Comparison of ENCODE assay signal across 1 cellular context in genomic region chr4:146521543-146522097, GRCh38.
A peak's percentile ranks its signal among the peaks of the same experiment; 100 is the strongest.
TF ChIP-seq lines count a peak whose summit lies in the region.

Gene SLC10A7, minus strand, starts transcription at chr4:146521940. Its CDS starts 223 bp downstream, at chr4:146521717.

TF ChIP-seq in K562, 482 proteins besides CTCF, POLR2A, EP300 and RAD21 (continued from another document):
- TF ChIP-seq ZNF263 (CRISPR knock-in tag; IDR thresholded peaks at IDR 0.05; ENCODE audit: borderline replicate concordance) (no peak), FOXM1 (IDR thresholded peaks at IDR 0.05; ENCODE audit: low read depth) (0 out of 2 replicates have a peak, but pooled peaks have one; percentile 12), FOXM1 (CRISPR knock-in tag; IDR thresholded peaks at IDR 0.05; ENCODE audit: low read depth) (no peak), ZNF740 (CRISPR knock-in tag; IDR thresholded peaks at IDR 0.05) (0 out of 2 replicates have a peak, but pooled peaks have one; percentile 43), ZNF740 (tag; IDR thresholded peaks at IDR 0.05) (no peak), RBM39 (optimal IDR thresholded peaks at IDR 0.05; ENCODE audit: low read depth, low read length) (no peak), ZNF696 (CRISPR knock-in tag; conservative IDR thresholded peaks at IDR 0.05) (no peak), SAP30 (IDR thresholded peaks at IDR 0.05; ENCODE audit: borderline replicate concordance, insufficient read depth, low read depth, low read length, poor library complexity, severe bottlenecking) (peak; percentile 16), ZFX (CRISPR knock-in tag; IDR thresholded peaks at IDR 0.05) (no peak), NR2F6 (CRISPR knock-in tag; IDR thresholded peaks at IDR 0.05) (no peak), ZBTB17 (CRISPR knock-in tag; IDR thresholded peaks at IDR 0.05) (no peak), RCOR1 (IDR thresholded peaks at IDR 0.05; ENCODE audit: borderline replicate concordance in 1 of 2, low read depth in 2 of 2, low read length in 2 of 2) (0 out of 4 replicates have a peak, but pooled peaks of 1 of the 2 experiments have one; percentile 7), ZNF3 (CRISPR knock-in tag; IDR thresholded peaks at IDR 0.05) (no peak), POLR2G (IDR thresholded peaks at IDR 0.05; ENCODE audit: low read depth, low read length) (0 out of 2 replicates have a peak, but pooled peaks have one; percentile 21), RBFOX2 (IDR thresholded peaks at IDR 0.05; ENCODE audit: low read depth, low read length) (peak; percentile 19; the same call in 1 of the 2 replicates), TFAM (CRISPR knock-in tag; conservative IDR thresholded peaks at IDR 0.05) (no peak), CBX3 (IDR thresholded peaks at IDR 0.05; ENCODE audit: borderline replicate concordance in 1 of 2, low read length in 2 of 2) (no peak), RREB1 (CRISPR knock-in tag; IDR thresholded peaks at IDR 0.05) (no peak), POLR2B (IDR thresholded peaks at IDR 0.05; ENCODE audit: low read depth, partially characterized antibody) (peak; percentile 52), MLX (CRISPR knock-in tag; conservative IDR thresholded peaks at IDR 0.05) (no peak), RBM25 (IDR thresholded peaks at IDR 0.05; ENCODE audit: low read depth, low read length, severe bottlenecking) (no peak), ZBTB40 (IDR thresholded peaks at IDR 0.05) (peak; percentile 80), ZBTB40 (CRISPR knock-in tag; IDR thresholded peaks at IDR 0.05) (no peak)
